In genomic region chr7:76998263-76998666, GRCh38 we compare ENCODE assay signal across 20 cellular contexts. TPM values are rescaled to one million over a fixed set of nuclear protein-coding genes. Genes with fewer than 3 reads are reported as not detected.
DNase-seq lines count a peak whose midpoint lies in the region; FAIRE-seq and TF ChIP-seq lines count a peak whose summit lies in the region.
"Had no signal": no experiment of that assay in that cellular context is flagged by ENCODE, and none has a peak within 500 bp of the region (broad histone marks: within the 10 kb centered on the region; RNA-seq: fewer than 3 reads in every experiment).

No MANE protein-coding gene starts in this region.

- no peak for TF ChIP-seq POLR2A in GM12891 (IDR thresholded peaks at IDR 0.05; ENCODE audit: low read depth, low read length)
- no peak for TF ChIP-seq POLR2A in NB4 (IDR thresholded peaks at IDR 0.05; ENCODE audit: extremely low read depth, insufficient read length)

- FAIRE-seq in GM12891 (lab: Jason Lieb, UNC) (no peak), kidney (lab: Jason Lieb, UNC) (no peak)

- intact Hi-C loops in kidney (cut with DNase I), result no loop called here

- TF ChIP-seq CTCF in NB4 (IDR thresholded peaks at IDR 0.05; ENCODE audit: low read depth, low read length) (no peak), kidney (IDR thresholded peaks at IDR 0.05; ENCODE audit: borderline replicate concordance, extremely low read depth, insufficient read depth) (no peak)

- H3K4me1 ChIP-seq in kidney (ENCODE audit: control insufficient read depth in 1 of 2, insufficient read depth in 1 of 2, low read depth in 1 of 2, low read length in 2 of 2) (no peaks in the 10 kb centered on the region), thymus (ENCODE audit: control insufficient read depth, insufficient read depth, low read length) (no peaks in the 10 kb centered on the region)
- H3K4me1 ChIP-seq: breast epithelium, left lung, neural progenitor cell, suprapubic skin had no signal

- WGBS in thymus, result 95% methylated on average over 4 of the region's 4 CpGs

- DNase-seq in GM12891 (ENCODE audit: insufficient read length, low spot score), result no peak
- DNase-seq in NB4 (ENCODE audit: low read depth), result peak; percentile 13
- DNase-seq in kidney, result peak; percentile 66
- no peak for DNase-seq in iPS-NIHi11 (ENCODE audit: low spot score)
- no peak for DNase-seq in NCI-H128 (lab: John Stamatoyannopoulos, UW; ENCODE audit: unreplicated experiment)
- no peak for DNase-seq in activated effector memory CD4-positive, alpha-beta T cell treated with Interleukin-2 at 50 U/mL for 16 hours
- DNase-seq: activated B cell treated with CpG ODN at 0.5 μM for 24 hours; activated CD4-positive, alpha-beta T cell treated with anti-CD3 and anti-CD28 coated beads, Interleukin-2, amount 50 U/mL, for 4 hours; DMS79 treated with DMSO at 0.1 percent for 48 hours; H9; KG1; NCI-H1694 treated with DMSO at 0.1 percent for 48 hours; T-helper 9 cell had no signal

- no peaks in the 10 kb centered on the region for H3K27me3 ChIP-seq in thymus (ENCODE audit: control insufficient read depth, insufficient read depth)
- H3K27me3 ChIP-seq: breast epithelium, left lung, neural progenitor cell, suprapubic skin had no signal

- H3K4me3 ChIP-seq in NB4 (ENCODE audit: low read depth, low read length), result no peak overlapping the region
- no peak overlapping the region for H3K4me3 ChIP-seq in kidney (ENCODE audit: low read length in 2 of 2)
- H3K4me3 ChIP-seq in thymus (ENCODE audit: low read length), result no peak overlapping the region
- H3K4me3 ChIP-seq: breast epithelium, coronary artery, left lung, neural progenitor cell, suprapubic skin had no signal

- H3K36me3 ChIP-seq in kidney (ENCODE audit: control insufficient read depth in 1 of 2, insufficient read depth in 2 of 2, low read length in 2 of 2) (no peaks in the 10 kb centered on the region), thymus (ENCODE audit: control insufficient read depth, insufficient read depth) (peaks cover 9% of the 10 kb centered on the region)
- H3K36me3 ChIP-seq: breast epithelium, neural progenitor cell had no signal

- no peak overlapping the region for H3K9ac ChIP-seq in kidney (ENCODE audit: low read length in 2 of 2)
- H3K9ac ChIP-seq: neural progenitor cell had no signal

- no peaks in the 10 kb centered on the region for H3K9me3 ChIP-seq in kidney (ENCODE audit: control insufficient read depth in 1 of 2, low read length in 2 of 2)
- no peaks in the 10 kb centered on the region for H3K9me3 ChIP-seq in thymus (ENCODE audit: control insufficient read depth)
- H3K9me3 ChIP-seq: breast epithelium, left lung, suprapubic skin had no signal

- H3K27ac ChIP-seq in kidney (ENCODE audit: low read depth in 2 of 2, low read length in 2 of 2), result no peak overlapping the region
- H3K27ac ChIP-seq in thymus (ENCODE audit: low read depth), result peak overlapping the region; percentile 52
- H3K27ac ChIP-seq: breast epithelium, coronary artery, left lung, neural progenitor cell, suprapubic skin had no signal

TF ChIP-seq in GM12891, 5 proteins besides CTCF, POLR2A, EP300 and RAD21:
- 0 out of 2 replicates have a peak, but pooled peaks have one; percentile 12 for TF ChIP-seq POU2F2 (IDR thresholded peaks at IDR 0.05; ENCODE audit: low read depth, low read length)
- TF ChIP-seq POLR2AphosphoS5 (IDR thresholded peaks at IDR 0.05; ENCODE audit: low read depth, low read length), result no peak

RNA-seq across cellular contexts. Expression of gene SPDYE17, which starts 33.9 kb away (rescaled TPM):
- polyA plus RNA-seq in GM12891 (2012; ENCODE audit: low read depth, missing spikeins), result not detected
- total RNA-seq in kidney, result not detected
- polyA plus RNA-seq in kidney (ENCODE audit: insufficient read depth, low read depth, low replicate concordance), result not detected
- not detected for polyA plus RNA-seq in thymus
- total RNA-seq: activated B cell treated with CpG ODN at 0.5 μM for 24 hours, breast epithelium, H9, left lung, progenitor cell of endocrine pancreas, suprapubic skin had no signal

Comparison
In these comparisons a context has a peak if more than half of its experiments do, and no peak if none do; other contexts are left out.
1. DNase-seq: peak in NB4 (single experiment) and kidney (single experiment); none in GM12891 (single experiment), iPS-NIHi11 (single experiment), NCI-H128 (single experiment) and activated effector memory CD4-positive, alpha-beta T cell treated with Interleukin-2 at 50 U/mL for 16 hours (single experiment).